ENCODE assay signal across 1 cellular context in the genomic region with DNA sequence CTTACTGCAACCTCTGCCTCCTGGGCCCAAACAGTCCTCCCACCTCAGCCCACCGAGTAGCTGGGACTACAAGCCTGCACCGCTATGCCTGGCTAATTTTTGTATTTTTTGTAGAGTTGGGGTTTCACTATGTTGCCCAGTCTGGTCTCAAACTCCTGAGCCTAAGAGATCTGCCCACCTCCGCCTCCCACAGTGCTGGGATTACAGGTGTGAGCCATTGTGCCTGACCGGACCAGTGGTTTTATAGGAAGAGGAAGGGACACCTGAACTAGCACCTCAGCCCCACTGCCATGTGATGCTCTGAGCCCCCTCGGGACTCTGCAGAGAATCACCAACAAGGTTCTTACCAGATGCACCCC.
TF ChIP-seq lines count a peak whose summit lies in the region.

No MANE protein-coding gene starts in this region.

TF ChIP-seq in K562, 482 proteins besides CTCF, POLR2A, EP300 and RAD21:
- TF ChIP-seq ZNF263 (CRISPR knock-in tag; IDR thresholded peaks at IDR 0.05; ENCODE audit: borderline replicate concordance), result 0 out of 2 replicates have a peak, but pooled peaks have one; percentile 18
- TF ChIP-seq RFX7 (CRISPR knock-in tag; IDR thresholded peaks at IDR 0.05), result no peak
- no peak for TF ChIP-seq ZNF785 (CRISPR knock-in tag; IDR thresholded peaks at IDR 0.05)
